In genomic region chr22:31328545-31328960, GRCh38 we compare ENCODE assay signal across 24 cellular contexts. TPM values are rescaled to one million over a fixed set of nuclear protein-coding genes. Genes with fewer than 3 reads are reported as not detected.
DNase-seq lines count a peak whose midpoint lies in the region; ATAC-seq and TF ChIP-seq lines count a peak whose summit lies in the region.
"Had no signal": no experiment of that assay in that cellular context is flagged by ENCODE, and none has a peak within 500 bp of the region (broad histone marks: within the 10 kb centered on the region; RNA-seq: fewer than 3 reads in every experiment).

No MANE protein-coding gene starts in this region.

- ATAC-seq in activated naive CD4-positive, alpha-beta T cell treated with anti-CD3 and anti-CD28 coated beads, Interleukin-2, amount 50 U/mL, for 72 hours, result no peak
- no peak for ATAC-seq in GM18517 (IDR thresholded peaks at IDR 0.05; ENCODE audit: unreplicated experiment)
- ATAC-seq: Panc1 had no signal

- no peak overlapping the region for H3K18ac ChIP-seq in mesenchymal stem cell (ENCODE audit: low read depth in 1 of 2, low read length in 2 of 2)

- H2BK120ac ChIP-seq in mesenchymal stem cell (ENCODE audit: low read depth, low read length), result no peak overlapping the region

- H2BK12ac ChIP-seq in mesenchymal stem cell (ENCODE audit: low read length in 2 of 2), result no peak overlapping the region

- peak overlapping the region; percentile 77 for H3K27ac Mint-ChIP-seq in activated naive CD4-positive, alpha-beta T cell treated with anti-CD3 and anti-CD28 coated beads, Interleukin-2, amount 50 U/mL, for 72 hours
- H3K27ac Mint-ChIP-seq in activated naive CD4-positive, alpha-beta T cell treated with anti-CD3 and anti-CD28 coated beads, Interleukin-2, amount 10 ng/mL, durations not matched to agents 7 days and 5 days, result no peak overlapping the region
- H3K27ac Mint-ChIP-seq: B cell had no signal

- H3K9me3 Mint-ChIP-seq in activated naive CD4-positive, alpha-beta T cell treated with anti-CD3 and anti-CD28 coated beads, Interleukin-2, amount 50 U/mL, for 72 hours, result no peaks in the 10 kb centered on the region
- H3K9me3 Mint-ChIP-seq in activated naive CD4-positive, alpha-beta T cell treated with anti-CD3 and anti-CD28 coated beads, Interleukin-2, amount 10 ng/mL, durations not matched to agents 7 days and 5 days, result no peaks in the 10 kb centered on the region
- H3K9me3 Mint-ChIP-seq: CD4-positive, CD25-positive, alpha-beta regulatory T cell; IgD-negative memory B cell had no signal

- no peak overlapping the region for H4K91ac ChIP-seq in mesenchymal stem cell (ENCODE audit: low read length)

- H3K36me3 ChIP-seq in mesenchymal stem cell (ENCODE audit: control insufficient read depth in 1 of 2, insufficient read depth in 2 of 2, low read depth in 1 of 2, low read length in 2 of 2), result peaks cover 54 to 57% of the 10 kb centered on the region in 2 experiments
- H3K36me3 ChIP-seq in uterus, result no peaks in the 10 kb centered on the region

- CTCF ChIA-PET in activated naive CD4-positive, alpha-beta T cell treated with anti-CD3 and anti-CD28 coated beads, Interleukin-2, amount 10 ng/mL, durations not matched to agents 7 days and 5 days (lab: Charles Lee), result no interaction called here
- CTCF ChIA-PET in RWPE1 (lab: Yijun Ruan, JAX), result interaction anchor here (0.7 kb wide), 1 partner anchor 15 kb away, joined by 3 read pairs; no protein-coding TSS in a partner anchor

- no peak overlapping the region for H4K8ac ChIP-seq in mesenchymal stem cell (ENCODE audit: low read length)

- no peak overlapping the region for H2BK5ac ChIP-seq in mesenchymal stem cell (ENCODE audit: low read depth, low read length, poor library complexity, severe bottlenecking)

- H2BK15ac ChIP-seq in mesenchymal stem cell (ENCODE audit: low read depth, poor library complexity, severe bottlenecking), result no peak overlapping the region

- intact Hi-C loops in uterus (cut with DNase I; ENCODE audit: low total_unique reads), result no loop called here

- H3K36me3 Mint-ChIP-seq in activated naive CD4-positive, alpha-beta T cell treated with anti-CD3 and anti-CD28 coated beads, Interleukin-2, amount 50 U/mL, for 72 hours, result peaks cover 0 to 42% of the 10 kb centered on the region in 2 donors
- peaks cover 60% of the 10 kb centered on the region for H3K36me3 Mint-ChIP-seq in activated naive CD4-positive, alpha-beta T cell treated with anti-CD3 and anti-CD28 coated beads, Interleukin-2, amount 10 ng/mL, durations not matched to agents 7 days and 5 days

- H3K9ac ChIP-seq in mesenchymal stem cell (ENCODE audit: low read length), result no peak overlapping the region

- TF ChIP-seq POLR2A in uterus (IDR thresholded peaks at IDR 0.05), result no peak

- TF ChIP-seq CTCF in RWPE1 (conservative IDR thresholded peaks at IDR 0.05; ENCODE audit: low read depth), result no peak
- no peak for TF ChIP-seq CTCF in uterus (IDR thresholded peaks at IDR 0.05)

- no peak overlapping the region for H3K4me3 Mint-ChIP-seq in activated naive CD4-positive, alpha-beta T cell treated with anti-CD3 and anti-CD28 coated beads, Interleukin-2, amount 10 ng/mL, durations not matched to agents 7 days and 5 days
- H3K4me3 Mint-ChIP-seq: B cell, IgD-negative memory B cell had no signal

- peaks cover 22% of the 10 kb centered on the region for H3K4me1 ChIP-seq in mesenchymal stem cell (ENCODE audit: control insufficient read depth, insufficient read depth, low read depth, low read length)
- no peaks in the 10 kb centered on the region for H3K4me1 ChIP-seq in uterus
- H3K4me1 ChIP-seq: Caco-2, HAP-1, SJSA1 had no signal

- peaks cover 17% of the 10 kb centered on the region for H3K4me1 Mint-ChIP-seq in activated naive CD4-positive, alpha-beta T cell treated with anti-CD3 and anti-CD28 coated beads, Interleukin-2, amount 10 ng/mL, durations not matched to agents 7 days and 5 days

- no peak overlapping the region for H3K4ac ChIP-seq in mesenchymal stem cell (ENCODE audit: low read depth in 1 of 2, low read length in 2 of 2)

- no peak for DNase-seq in activated naive CD4-positive, alpha-beta T cell treated with anti-CD3 and anti-CD28 coated beads, Interleukin-2, amount 50 U/mL, for 72 hours (ENCODE audit: low spot score in 2 of 2)
- no peak for DNase-seq in activated naive CD4-positive, alpha-beta T cell treated with anti-CD3 and anti-CD28 coated beads, Interleukin-2, amount 10 ng/mL, durations not matched to agents 7 days and 5 days
- no peak for DNase-seq in RWPE1 (ENCODE audit: low spot score)
- no peak for DNase-seq in mesenchymal stem cell
- no peak for DNase-seq in uterus
- no peak for DNase-seq in NCI-H524 treated with DMSO at 0.1 percent for 48 hours (lab: John Stamatoyannopoulos, UW)
- no peak for DNase-seq in COR-L47 (lab: John Stamatoyannopoulos, UW)
- DNase-seq: Caco-2; CD4-positive, CD25-positive, alpha-beta regulatory T cell; DMS 273 treated with DMSO at 0.1 percent for 48 hours; DMS79 treated with DMSO at 0.1 percent for 48 hours; NCI-H1105; NCI-H146; NCI-H2029; NCI-H226; NCI-H510A treated with DMSO at 0.1 percent for 48 hours; NCI-H774; NK-92 treated with Interleukin-12 subunit alpha and Interleukin-12 subunit beta, amount 100 ng/mL, for 24 hours had no signal

- H3K27ac ChIP-seq in RWPE1 (peak overlapping the region; percentile 69), mesenchymal stem cell (ENCODE audit: low read length, poor library complexity, severe bottlenecking) (peak overlapping the region; percentile 48), uterus (peak overlapping the region; percentile 70 to 76)
- H3K27ac ChIP-seq: SJSA1 had no signal

- 94% methylated on average over 13 of the region's 13 CpGs for WGBS in mesenchymal stem cell

- H3K27me3 Mint-ChIP-seq in activated naive CD4-positive, alpha-beta T cell treated with anti-CD3 and anti-CD28 coated beads, Interleukin-2, amount 10 ng/mL, durations not matched to agents 7 days and 5 days, result no peaks in the 10 kb centered on the region
- H3K27me3 Mint-ChIP-seq: B cell; CD4-positive, CD25-positive, alpha-beta regulatory T cell; IgD-negative memory B cell had no signal

- POLR2A ChIA-PET in RWPE1 (lab: Yijun Ruan, JAX; ENCODE audit: low non-redundant PET), result no interaction called here

- H3K9me3 ChIP-seq in mesenchymal stem cell (ENCODE audit: control insufficient read depth, low read length) (no peaks in the 10 kb centered on the region), uterus (no peaks in the 10 kb centered on the region)
- H3K9me3 ChIP-seq: Caco-2, HAP-1, SJSA1 had no signal

- no peak overlapping the region for H3K14ac ChIP-seq in mesenchymal stem cell (ENCODE audit: low read length in 2 of 2)

- H3K4me3 ChIP-seq in mesenchymal stem cell (ENCODE audit: insufficient read depth in 1 of 2, low read depth in 1 of 2, low read length in 2 of 2) (no peak overlapping the region), uterus (no peak overlapping the region)
- H3K4me3 ChIP-seq: HAP-1, SJSA1 had no signal

- H3K4me2 ChIP-seq in mesenchymal stem cell (ENCODE audit: low read length, poor library complexity, severe bottlenecking), result no peak overlapping the region

- H3K23ac ChIP-seq in mesenchymal stem cell (ENCODE audit: low read length in 2 of 2), result no peak overlapping the region

- H2AK5ac ChIP-seq in mesenchymal stem cell (ENCODE audit: low read length, severe bottlenecking), result peak overlapping the region; percentile 57

- no peak overlapping the region for H2AFZ ChIP-seq in mesenchymal stem cell (ENCODE audit: low read depth, low read length)

- peaks cover 20% of the 10 kb centered on the region for H3K79me1 ChIP-seq in mesenchymal stem cell (replicated peaks; ENCODE audit: low read length, poor library complexity, severe bottlenecking)

- H3K27me3 ChIP-seq in mesenchymal stem cell (ENCODE audit: control insufficient read depth in 1 of 2, insufficient read depth in 1 of 2, low read length in 2 of 2) (no peaks in the 10 kb centered on the region), uterus (no peaks in the 10 kb centered on the region)
- H3K27me3 ChIP-seq: SJSA1 had no signal

RNA-seq across cellular contexts. Expression of gene PATZ1, which starts 17.6 kb away (rescaled TPM):
- 10 to 100 TPM; 23.5 to 32.3 TPM for total RNA-seq in activated naive CD4-positive, alpha-beta T cell treated with anti-CD3 and anti-CD28 coated beads, Interleukin-2, amount 50 U/mL, for 72 hours
- polyA plus RNA-seq in mesenchymal stem cell (2013, experiment 1 of 2), result 10.3 TPM
- polyA plus RNA-seq in mesenchymal stem cell (2013, experiment 2 of 2), result 10.6 TPM
- total RNA-seq in uterus, result 10 to 100 TPM in 3 of 4 donors, 1 to 10 TPM in 1; 9.2 to 38.8 (median 25.1) TPM

RNA-seq across cellular contexts. Expression of gene PIK3IP1, which starts 36.3 kb away (rescaled TPM):
- 10 to 100 TPM; 20.0 to 20.8 TPM for total RNA-seq in activated naive CD4-positive, alpha-beta T cell treated with anti-CD3 and anti-CD28 coated beads, Interleukin-2, amount 50 U/mL, for 72 hours
- 28.6 TPM for polyA plus RNA-seq in mesenchymal stem cell (2013, experiment 1 of 2)
- 29.9 TPM for polyA plus RNA-seq in mesenchymal stem cell (2013, experiment 2 of 2)
- total RNA-seq in uterus, result 10 to 100 TPM; 12.7 to 35.1 (median 24.7) TPM
